ENCODE assay signal across 1 cellular context in genomic region chr2:239249048-239249447, GRCh38.
TF ChIP-seq lines count a peak whose summit lies in the region.

No MANE protein-coding gene starts in this region.

TF ChIP-seq in WTC11, 78 proteins besides CTCF, POLR2A, EP300 and RAD21 (continued from another document):
- TF ChIP-seq STAT6 (CRISPR knock-in tag; conservative IDR thresholded peaks at IDR 0.05; ENCODE audit: low read depth), result no peak
- TF ChIP-seq SOX15 (CRISPR knock-in tag; IDR thresholded peaks at IDR 0.05), result no peak
- TF ChIP-seq, protein P1, sequence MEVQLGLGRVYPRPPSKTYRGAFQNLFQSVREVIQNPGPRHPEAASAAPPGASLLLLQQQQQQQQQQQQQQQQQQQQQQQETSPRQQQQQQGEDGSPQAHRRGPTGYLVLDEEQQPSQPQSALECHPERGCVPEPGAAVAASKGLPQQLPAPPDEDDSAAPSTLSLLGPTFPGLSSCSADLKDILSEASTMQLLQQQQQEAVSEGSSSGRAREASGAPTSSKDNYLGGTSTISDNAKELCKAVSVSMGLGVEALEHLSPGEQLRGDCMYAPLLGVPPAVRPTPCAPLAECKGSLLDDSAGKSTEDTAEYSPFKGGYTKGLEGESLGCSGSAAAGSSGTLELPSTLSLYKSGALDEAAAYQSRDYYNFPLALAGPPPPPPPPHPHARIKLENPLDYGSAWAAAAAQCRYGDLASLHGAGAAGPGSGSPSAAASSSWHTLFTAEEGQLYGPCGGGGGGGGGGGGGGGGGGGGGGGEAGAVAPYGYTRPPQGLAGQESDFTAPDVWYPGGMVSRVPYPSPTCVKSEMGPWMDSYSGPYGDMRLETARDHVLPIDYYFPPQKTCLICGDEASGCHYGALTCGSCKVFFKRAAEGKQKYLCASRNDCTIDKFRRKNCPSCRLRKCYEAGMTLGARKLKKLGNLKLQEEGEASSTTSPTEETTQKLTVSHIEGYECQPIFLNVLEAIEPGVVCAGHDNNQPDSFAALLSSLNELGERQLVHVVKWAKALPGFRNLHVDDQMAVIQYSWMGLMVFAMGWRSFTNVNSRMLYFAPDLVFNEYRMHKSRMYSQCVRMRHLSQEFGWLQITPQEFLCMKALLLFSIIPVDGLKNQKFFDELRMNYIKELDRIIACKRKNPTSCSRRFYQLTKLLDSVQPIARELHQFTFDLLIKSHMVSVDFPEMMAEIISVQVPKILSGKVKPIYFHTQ (CRISPR knock-in tag; IDR thresholded peaks at IDR 0.05), result no peak
- no peak for TF ChIP-seq PREB (CRISPR knock-in tag; IDR thresholded peaks at IDR 0.05; ENCODE audit: borderline replicate concordance)
- TF ChIP-seq SMAD3 (CRISPR knock-in tag; IDR thresholded peaks at IDR 0.05; ENCODE audit: borderline replicate concordance), result no peak
- no peak for TF ChIP-seq FOXK1 (CRISPR knock-in tag; IDR thresholded peaks at IDR 0.05)
- no peak for TF ChIP-seq RELA (CRISPR knock-in tag; IDR thresholded peaks at IDR 0.05; ENCODE audit: borderline replicate concordance)
- no peak for TF ChIP-seq ZNF423 (CRISPR knock-in tag; IDR thresholded peaks at IDR 0.05)
- TF ChIP-seq, protein P2, sequence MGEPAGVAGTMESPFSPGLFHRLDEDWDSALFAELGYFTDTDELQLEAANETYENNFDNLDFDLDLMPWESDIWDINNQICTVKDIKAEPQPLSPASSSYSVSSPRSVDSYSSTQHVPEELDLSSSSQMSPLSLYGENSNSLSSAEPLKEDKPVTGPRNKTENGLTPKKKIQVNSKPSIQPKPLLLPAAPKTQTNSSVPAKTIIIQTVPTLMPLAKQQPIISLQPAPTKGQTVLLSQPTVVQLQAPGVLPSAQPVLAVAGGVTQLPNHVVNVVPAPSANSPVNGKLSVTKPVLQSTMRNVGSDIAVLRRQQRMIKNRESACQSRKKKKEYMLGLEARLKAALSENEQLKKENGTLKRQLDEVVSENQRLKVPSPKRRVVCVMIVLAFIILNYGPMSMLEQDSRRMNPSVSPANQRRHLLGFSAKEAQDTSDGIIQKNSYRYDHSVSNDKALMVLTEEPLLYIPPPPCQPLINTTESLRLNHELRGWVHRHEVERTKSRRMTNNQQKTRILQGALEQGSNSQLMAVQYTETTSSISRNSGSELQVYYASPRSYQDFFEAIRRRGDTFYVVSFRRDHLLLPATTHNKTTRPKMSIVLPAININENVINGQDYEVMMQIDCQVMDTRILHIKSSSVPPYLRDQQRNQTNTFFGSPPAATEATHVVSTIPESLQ (CRISPR knock-in tag; IDR thresholded peaks at IDR 0.05), result no peak
- no peak for TF ChIP-seq KAT7 (CRISPR knock-in tag; IDR thresholded peaks at IDR 0.05; ENCODE audit: borderline replicate concordance)
- TF ChIP-seq NFYB (CRISPR knock-in tag; conservative IDR thresholded peaks at IDR 0.05; ENCODE audit: low read depth), result no peak
- TF ChIP-seq, protein P3, sequence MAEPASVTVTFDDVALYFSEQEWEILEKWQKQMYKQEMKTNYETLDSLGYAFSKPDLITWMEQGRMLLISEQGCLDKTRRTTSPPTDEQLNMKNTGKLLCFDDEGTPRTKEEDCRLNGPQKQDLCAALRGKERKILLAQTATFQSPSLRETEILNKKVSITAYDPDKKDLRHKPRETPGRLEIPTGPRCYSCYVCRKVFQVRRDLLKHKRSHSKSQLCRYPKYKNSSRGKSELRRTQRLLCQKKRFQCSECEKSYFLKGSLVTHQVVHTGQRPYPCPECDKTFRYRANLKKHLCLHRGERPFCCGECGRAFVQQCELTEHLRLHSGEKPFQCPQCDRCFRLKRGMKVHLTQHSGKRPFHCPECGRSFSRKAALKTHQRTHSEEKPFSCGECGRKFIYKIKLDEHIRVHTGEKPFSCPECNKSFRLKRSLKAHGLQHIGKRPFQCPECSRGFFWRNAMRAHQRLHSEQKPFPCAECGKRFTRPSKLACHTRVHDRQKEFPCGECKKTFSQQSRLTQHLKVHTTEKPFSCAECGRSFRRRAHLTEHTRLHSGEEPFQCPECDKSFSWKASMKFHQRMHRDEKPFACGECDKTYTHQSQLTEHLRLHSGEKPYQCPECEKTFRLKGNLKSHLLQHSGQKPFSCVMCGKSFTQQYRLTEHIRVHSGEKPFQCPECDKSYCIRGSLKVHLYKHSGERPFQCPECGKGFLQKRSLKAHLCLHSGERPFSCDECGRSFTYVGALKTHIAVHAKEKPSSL (CRISPR knock-in tag; conservative IDR thresholded peaks at IDR 0.05), result no peak
